In the genomic region with DNA sequence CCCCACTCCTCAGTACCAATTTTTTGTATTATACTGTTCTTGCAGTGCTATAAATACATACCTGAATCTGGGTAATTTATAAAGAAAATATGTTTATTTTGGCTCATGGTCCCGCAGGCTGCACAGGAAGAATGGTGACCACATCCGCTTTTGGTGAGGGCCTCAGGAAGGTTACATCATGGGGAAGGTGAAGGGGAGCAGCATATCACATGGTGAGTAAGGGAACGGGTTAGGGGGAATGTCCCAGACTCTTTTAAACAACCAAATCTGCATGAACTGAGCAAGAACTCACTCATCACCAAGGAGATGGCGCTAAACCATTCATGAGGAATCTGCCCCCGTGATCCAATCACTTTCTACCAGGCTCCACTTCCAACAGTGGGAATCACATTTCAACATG, we compare ENCODE assay signal across 11 cellular contexts. TPM values are rescaled to one million over a fixed set of nuclear protein-coding genes. Genes with fewer than 3 reads are reported as not detected.
DNase-seq lines count a peak whose midpoint lies in the region; ATAC-seq and TF ChIP-seq lines count a peak whose summit lies in the region.
"Had no signal": no experiment of that assay in that cellular context is flagged by ENCODE, and none has a peak within 500 bp of the region (broad histone marks: within the 10 kb centered on the region; RNA-seq: fewer than 3 reads in every experiment).

No MANE protein-coding gene starts in this region.

- peak overlapping the region; percentile 48 for H3K27ac Mint-ChIP-seq in activated CD4-positive, alpha-beta T cell treated with anti-CD3 and anti-CD28 coated beads for 36 hours
- peak overlapping the region; percentile 55 for H3K27ac Mint-ChIP-seq in activated naive CD8-positive, alpha-beta T cell treated with anti-CD3 and anti-CD28 coated beads for 36 hours
- H3K27ac Mint-ChIP-seq in natural killer cell treated with Interleukin-12 subunit alpha and Interleukin-12 subunit beta and Interleukin-15 and Interleukin-18, amount 100 ng/mL, for 72 hours: peak overlapping the region; percentile 63 to 78

- in situ Hi-C loops in GM13977 (cut with MboI; ENCODE audit: low pct_unique_long_range_greater_than_20kb, low sequenced_read_pairs, unreplicated experiment): no loop called here

- H3K4me3 ChIP-seq in PC-9: no peak overlapping the region

- no peaks in the 10 kb centered on the region for H4K20me1 ChIP-seq in PC-9 (ENCODE audit: insufficient read depth)

- peaks cover 54% of the 10 kb centered on the region for H3K36me3 Mint-ChIP-seq in activated CD4-positive, alpha-beta T cell treated with anti-CD3 and anti-CD28 coated beads for 36 hours (ENCODE audit: low read depth)
- H3K36me3 Mint-ChIP-seq in activated naive CD8-positive, alpha-beta T cell treated with anti-CD3 and anti-CD28 coated beads for 36 hours: peaks cover 67% of the 10 kb centered on the region
- peaks cover 12% of the 10 kb centered on the region for H3K36me3 Mint-ChIP-seq in natural killer cell treated with Interleukin-12 subunit alpha and Interleukin-12 subunit beta and Interleukin-15 and Interleukin-18, amount 100 ng/mL, for 72 hours

- H3K27me3 Mint-ChIP-seq in activated CD4-positive, alpha-beta T cell treated with anti-CD3 and anti-CD28 coated beads for 36 hours: no peaks in the 10 kb centered on the region
- no peaks in the 10 kb centered on the region for H3K27me3 Mint-ChIP-seq in activated naive CD8-positive, alpha-beta T cell treated with anti-CD3 and anti-CD28 coated beads for 36 hours
- no peaks in the 10 kb centered on the region for H3K27me3 Mint-ChIP-seq in natural killer cell treated with Interleukin-12 subunit alpha and Interleukin-12 subunit beta and Interleukin-15 and Interleukin-18, amount 100 ng/mL, for 72 hours

- peak; percentile 48 for DNase-seq in activated CD4-positive, alpha-beta T cell treated with anti-CD3 and anti-CD28 coated beads for 36 hours
- no peak for DNase-seq in activated CD4-positive, alpha-beta T cell treated with anti-CD3 and anti-CD28 coated beads, Interleukin-2, amount 50 U/mL, for 1 hour
- DNase-seq in Kasumi-1 (lab: John Stamatoyannopoulos, UW) (peak; percentile 90 to 92), PC-9 (no peak), GM13977 (ENCODE audit: low spot score) (no peak)
- DNase-seq in activated naive CD8-positive, alpha-beta T cell treated with anti-CD3 and anti-CD28 coated beads for 36 hours: peak; percentile 10
- peak; percentile 63 for DNase-seq in natural killer cell treated with Interleukin-12 subunit alpha and Interleukin-12 subunit beta and Interleukin-15 and Interleukin-18, amount 100 ng/mL, for 72 hours (ENCODE audit: low spot score)
- DNase-seq: OCI-M1; right cardiac atrium; stimulated activated CD8-positive, alpha-beta memory T cell treated with anti-CD3 and anti-CD28 coated beads, Interleukin-4, amount 100 ng/mL, for 48 hours had no signal

- peaks cover 17% of the 10 kb centered on the region for H3K9me3 Mint-ChIP-seq in activated CD4-positive, alpha-beta T cell treated with anti-CD3 and anti-CD28 coated beads for 36 hours (ENCODE audit: low read depth)
- H3K9me3 Mint-ChIP-seq in activated naive CD8-positive, alpha-beta T cell treated with anti-CD3 and anti-CD28 coated beads for 36 hours: peaks cover 27% of the 10 kb centered on the region
- peaks cover 5% of the 10 kb centered on the region for H3K9me3 Mint-ChIP-seq in natural killer cell treated with Interleukin-12 subunit alpha and Interleukin-12 subunit beta and Interleukin-15 and Interleukin-18, amount 100 ng/mL, for 72 hours

- no peak overlapping the region for H3K4me3 Mint-ChIP-seq in activated CD4-positive, alpha-beta T cell treated with anti-CD3 and anti-CD28 coated beads for 36 hours
- H3K4me3 Mint-ChIP-seq in activated naive CD8-positive, alpha-beta T cell treated with anti-CD3 and anti-CD28 coated beads for 36 hours: no peak overlapping the region
- peak overlapping the region; percentile 53 for H3K4me3 Mint-ChIP-seq in natural killer cell treated with Interleukin-12 subunit alpha and Interleukin-12 subunit beta and Interleukin-15 and Interleukin-18, amount 100 ng/mL, for 72 hours

- peaks cover 5% of the 10 kb centered on the region; the same call in 1 of the 2 replicates for H3K79me2 ChIP-seq in PC-9 (ENCODE audit: low read depth)

- H3K36me3 ChIP-seq in PC-9 (ENCODE audit: low read depth): no peaks in the 10 kb centered on the region

- H3K4me1 Mint-ChIP-seq in activated CD4-positive, alpha-beta T cell treated with anti-CD3 and anti-CD28 coated beads for 36 hours: peaks cover 55% of the 10 kb centered on the region
- peaks cover 36% of the 10 kb centered on the region for H3K4me1 Mint-ChIP-seq in activated naive CD8-positive, alpha-beta T cell treated with anti-CD3 and anti-CD28 coated beads for 36 hours
- H3K4me1 Mint-ChIP-seq in natural killer cell treated with Interleukin-12 subunit alpha and Interleukin-12 subunit beta and Interleukin-15 and Interleukin-18, amount 100 ng/mL, for 72 hours (ENCODE audit: low read depth in 2 of 2): peaks cover 43 to 59% of the 10 kb centered on the region in 2 donors

- no peaks in the 10 kb centered on the region for H3K9me2 ChIP-seq in PC-9 (ENCODE audit: insufficient read depth)

- no peaks in the 10 kb centered on the region for H3K4me1 ChIP-seq in PC-9 (replicated peaks; ENCODE audit: insufficient read depth)

- no peak overlapping the region for H2AFZ ChIP-seq in PC-9

- POLR2A ChIA-PET in activated CD4-positive, alpha-beta T cell treated with anti-CD3 and anti-CD28 coated beads for 36 hours (lab: Charles Lee): no interaction called here
- POLR2A ChIA-PET in PC-9 (lab: Charles Lee; ENCODE audit: unreplicated experiment): no interaction called here

- ATAC-seq in activated CD4-positive, alpha-beta T cell treated with anti-CD3 and anti-CD28 coated beads for 36 hours: peak; percentile 89
- peak; percentile 73 to 77 for ATAC-seq in natural killer cell treated with Interleukin-12 subunit alpha and Interleukin-12 subunit beta and Interleukin-15 and Interleukin-18, amount 100 ng/mL, for 72 hours
- ATAC-seq in HG03159 (IDR thresholded peaks at IDR 0.05; ENCODE audit: unreplicated experiment): no peak
- ATAC-seq: right cardiac atrium had no signal

- no peak overlapping the region for H3K4me2 ChIP-seq in PC-9

- no peak for TF ChIP-seq CTCF in PC-9 (conservative IDR thresholded peaks at IDR 0.05)
- no peak for TF ChIP-seq CTCF in GM13977 (IDR thresholded peaks at IDR 0.05; ENCODE audit: extremely low read depth, insufficient read depth, missing control alignments)

- CTCF ChIA-PET in activated CD4-positive, alpha-beta T cell treated with anti-CD3 and anti-CD28 coated beads for 36 hours (lab: Charles Lee): interaction anchor here (0.8 to 1.1 kb wide), 2 partner anchors 10 to 27 kb away, joined by 3 read pairs; no protein-coding TSS in a partner anchor
- CTCF ChIA-PET in PC-9 (lab: Charles Lee): no interaction called here

- no peaks in the 10 kb centered on the region for H3K27me3 ChIP-seq in PC-9 (ENCODE audit: insufficient read depth, low read depth)

- no TSS peak for BruUV-seq in PC-9 (replicated peaks; lab: Mats Ljungman, UMichigan)

- no peak overlapping the region for H3K27ac ChIP-seq in PC-9

- intact Hi-C loops in activated CD4-positive, alpha-beta T cell treated with anti-CD3 and anti-CD28 coated beads for 36 hours (cut with DNase I, micrococcal nuclease): no loop called here
- intact Hi-C loops in PC-9 (cut with micrococcal nuclease; ENCODE audit: unreplicated experiment): no loop called here

- 0 out of 2 replicates have a peak, but pooled peaks cover 3% of the 10 kb centered on the region for H3K9me3 ChIP-seq in PC-9 (ENCODE audit: insufficient read depth, low read depth)

- H3F3A ChIP-seq in PC-9 (ENCODE audit: insufficient read depth, low read depth): no peaks in the 10 kb centered on the region; the same call in 1 of the 2 replicates

RNA-seq across cellular contexts. Expression of a gene that starts 40.0 kb away (rescaled TPM):
- 10 to 100 TPM; 70.2 to 78.5 TPM for total RNA-seq in activated CD4-positive, alpha-beta T cell treated with anti-CD3 and anti-CD28 coated beads for 36 hours
- 10 to 100 TPM; 84.4 to 85.7 TPM for total RNA-seq in activated naive CD8-positive, alpha-beta T cell treated with anti-CD3 and anti-CD28 coated beads for 36 hours
- 100 to 1,000 TPM in 1 of 2 donors, 10 to 100 TPM in 1; 99.0 to 105 TPM for total RNA-seq in natural killer cell treated with Interleukin-12 subunit alpha and Interleukin-12 subunit beta and Interleukin-15 and Interleukin-18, amount 100 ng/mL, for 72 hours
- total RNA-seq in PC-9 (2021): 53.2 and 66.5 TPM in 2 replicates

Comparison
In these comparisons a context has a peak if more than half of its experiments do, and no peak if none do; other contexts are left out.
1. DNase-seq: peak in activated CD4-positive, alpha-beta T cell treated with anti-CD3 and anti-CD28 coated beads for 36 hours (single experiment), Kasumi-1 (2 of 2), activated naive CD8-positive, alpha-beta T cell treated with anti-CD3 and anti-CD28 coated beads for 36 hours (single experiment) and natural killer cell treated with Interleukin-12 subunit alpha and Interleukin-12 subunit beta and Interleukin-15 and Interleukin-18, amount 100 ng/mL, for 72 hours (single experiment); none in activated CD4-positive, alpha-beta T cell treated with anti-CD3 and anti-CD28 coated beads, Interleukin-2, amount 50 U/mL, for 1 hour (single experiment), PC-9 (0 of 2) and GM13977 (single experiment).
2. Peak in every context shown above with its lines, with median percentiles within 50 percentile points of each other: H3K27ac Mint-ChIP-seq.